8 cellular contexts compared by ENCODE assay signal in genomic region chr1:61184035-61184713, GRCh38.
DNase-seq lines count a peak whose midpoint lies in the region; ATAC-seq and TF ChIP-seq lines count a peak whose summit lies in the region.

No MANE protein-coding gene starts in this region.

- H3K4me2 ChIP-seq in skeletal muscle satellite cell (ENCODE audit: low read length), result peak overlapping the region; percentile 72

- DNase-seq in M059J (ENCODE audit: low read depth) (peak; percentile 64), ascending aorta (ENCODE audit: low spot score in 2 of 2) (peak; percentile 75 to 96), right atrium auricular region (ENCODE audit: low spot score) (peak; percentile 97), AML-193 (lab: John Stamatoyannopoulos, UW) (no peak)
- DNase-seq in activated naive CD4-positive, alpha-beta T cell treated with Interleukin-2 at 50 U/mL for 16 hours, result no peak

- intact Hi-C loops in ascending aorta (cut with DNase I), result loop anchor here (5.0 to 10.0 kb wide), 2 partner anchors 153 to 421 kb away; no protein-coding TSS in a partner anchor

- H3K9me3 ChIP-seq in ascending aorta (no peaks in the 10 kb centered on the region), right atrium auricular region (no peaks in the 10 kb centered on the region), skeletal muscle satellite cell (replicated peaks; ENCODE audit: low read length) (no peaks in the 10 kb centered on the region)

- TF ChIP-seq CTCF in ascending aorta (IDR thresholded peaks at IDR 0.05) (no peak), right atrium auricular region (IDR thresholded peaks at IDR 0.05) (no peak)

- peak overlapping the region; percentile 84 to 92 for H3K27ac ChIP-seq in ascending aorta
- peak overlapping the region; percentile 75 to 88 for H3K27ac ChIP-seq in right atrium auricular region

- H3K4me3 ChIP-seq in ascending aorta, result peak overlapping the region; percentile 56 to 58
- peak overlapping the region; percentile 24 to 37 for H3K4me3 ChIP-seq in right atrium auricular region
- peak overlapping the region; percentile 49 for H3K4me3 ChIP-seq in skeletal muscle satellite cell (ENCODE audit: low read length)

- H3K36me3 ChIP-seq in ascending aorta, result no peaks in the 10 kb centered on the region
- H3K36me3 ChIP-seq in right atrium auricular region, result no peaks in the 10 kb centered on the region
- no peaks in the 10 kb centered on the region for H3K36me3 ChIP-seq in skeletal muscle satellite cell (ENCODE audit: insufficient read depth, low read length)

- H3K4me1 ChIP-seq in ascending aorta (peaks cover 9 to 82% of the 10 kb centered on the region in 2 donors), right atrium auricular region (peaks cover 0 to 77% of the 10 kb centered on the region in 2 donors), skeletal muscle satellite cell (ENCODE audit: control insufficient read depth, insufficient read depth, low read length) (peaks cover 38% of the 10 kb centered on the region)

- peak overlapping the region; percentile 71 for H3K9ac ChIP-seq in skeletal muscle satellite cell (ENCODE audit: low read depth, low read length)

- H3K27me3 ChIP-seq in ascending aorta, result no peaks in the 10 kb centered on the region
- H3K27me3 ChIP-seq in right atrium auricular region, result no peaks in the 10 kb centered on the region
- H3K27me3 ChIP-seq in skeletal muscle satellite cell (ENCODE audit: control insufficient read depth, insufficient read depth, low read length), result no peaks in the 10 kb centered on the region

- no peak for ATAC-seq in GM18517 (IDR thresholded peaks at IDR 0.05; ENCODE audit: unreplicated experiment)
- ATAC-seq in GM21381 (IDR thresholded peaks at IDR 0.05; ENCODE audit: unreplicated experiment), result no peak

Comparison
In these comparisons a context has a peak if more than half of its experiments do, and no peak if none do; other contexts are left out.
1. DNase-seq: peak in M059J (single experiment), ascending aorta (2 of 2) and right atrium auricular region (single experiment); none in AML-193 (0 of 2) and activated naive CD4-positive, alpha-beta T cell treated with Interleukin-2 at 50 U/mL for 16 hours (single experiment).
2. Peak in every context shown above with its lines, with median percentiles within 50 percentile points of each other: H3K4me3 ChIP-seq.